ENCODE assay signal across 8 cellular contexts in the genomic region with DNA sequence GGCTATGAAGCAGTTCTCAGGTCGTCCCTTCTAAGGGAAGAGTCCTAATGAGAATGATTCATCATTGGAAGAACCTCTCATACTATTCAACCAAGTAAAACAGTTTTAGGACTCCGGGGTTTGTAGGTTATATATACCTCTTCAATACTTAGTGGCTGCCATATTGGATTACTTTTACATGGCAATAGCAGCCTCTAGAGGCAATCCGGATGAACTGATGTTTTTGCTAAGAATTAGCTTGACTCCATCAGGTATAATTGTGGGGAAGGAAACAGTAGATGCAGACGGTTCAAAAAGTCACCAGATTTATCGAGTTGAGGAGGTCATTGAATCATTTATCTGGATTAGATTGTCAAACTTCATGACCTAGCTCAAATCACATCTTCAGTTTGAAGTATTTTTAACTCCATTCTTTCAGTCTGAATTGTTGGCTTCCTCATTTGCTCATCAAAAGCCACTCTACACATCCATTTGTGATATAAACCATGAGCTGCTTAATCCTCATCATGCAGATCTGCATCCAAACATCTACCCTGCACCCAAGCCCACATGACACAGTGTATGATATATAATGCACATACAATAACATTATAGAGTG. TPM values are rescaled to one million over a fixed set of nuclear protein-coding genes. Genes with fewer than 3 reads are reported as not detected.
A peak's percentile ranks its signal among the peaks of the same experiment; 100 is the strongest.
DNase-seq lines count a peak whose midpoint lies in the region; ATAC-seq and TF ChIP-seq lines count a peak whose summit lies in the region.

No MANE protein-coding gene starts in this region.

- TF ChIP-seq POLR2A in upper lobe of left lung (IDR thresholded peaks at IDR 0.05), result no peak

- H3K4me1 ChIP-seq in upper lobe of left lung, result peaks cover 0 to 4% (median 1%) of the 10 kb centered on the region in 4 donors

- in situ Hi-C loops in brain microvascular endothelial cell (cut with HindIII; ENCODE audit: low pct_ligation_motif_present, low sequenced_read_pairs), result no loop called here

- H3K27me3 ChIP-seq in brain microvascular endothelial cell (replicated peaks) (no peaks in the 10 kb centered on the region), upper lobe of left lung (no peaks in the 10 kb centered on the region)

- TF ChIP-seq CTCF in brain microvascular endothelial cell (IDR thresholded peaks at IDR 0.05; ENCODE audit: low read depth, low read length, missing control alignments) (peak; percentile 74), upper lobe of left lung (IDR thresholded peaks at IDR 0.05) (peak; percentile 37 to 86 (median 66))

- H3K27ac ChIP-seq in brain microvascular endothelial cell (no peak overlapping the region), upper lobe of left lung (no peak overlapping the region)

- peak; percentile 97 for ATAC-seq in GM19372 (IDR thresholded peaks at IDR 0.05; ENCODE audit: low read depth, unreplicated experiment)
- peak; percentile 98 for ATAC-seq in HG03159 (IDR thresholded peaks at IDR 0.05; ENCODE audit: unreplicated experiment)
- peak; percentile 80 to 89 for ATAC-seq in upper lobe of left lung (ENCODE audit: low FRiP score in 2 of 2)

- no peak overlapping the region for H3K4me3 ChIP-seq in brain microvascular endothelial cell (ENCODE audit: low read depth, low read length)
- H3K4me3 ChIP-seq in upper lobe of left lung, result no peak overlapping the region

- no peaks in the 10 kb centered on the region for H3K36me3 ChIP-seq in brain microvascular endothelial cell (replicated peaks)
- H3K36me3 ChIP-seq in upper lobe of left lung, result no peaks in the 10 kb centered on the region

- H3K9me3 ChIP-seq in upper lobe of left lung, result no peaks in the 10 kb centered on the region

- WGBS in upper lobe of left lung, 2 donors, result 10 to 14% methylated on average over 5 of the region's 5 CpGs

- TF ChIP-seq EP300 in upper lobe of left lung (IDR thresholded peaks at IDR 0.05), result no peak

- DNase-seq in DMS53 treated with DMSO at 0.1 percent for 48 hours (lab: John Stamatoyannopoulos, UW; ENCODE audit: unreplicated experiment) (peak; percentile 53), NCI-H510A treated with DMSO at 0.1 percent for 48 hours (lab: John Stamatoyannopoulos, UW) (peak; percentile 63), brain microvascular endothelial cell (peak; percentile 64), kidney tubule cell (ENCODE audit: low spot score) (peak; percentile 78), upper lobe of left lung (no peak)
- DNase-seq in activated CD8-positive, alpha-beta memory T cell treated with anti-CD3 and anti-CD28 coated beads for 24 hours, result no peak

RNA-seq across cellular contexts. Expression of gene GUCY1B1, which starts 28.4 kb away (rescaled TPM):
- total RNA-seq in upper lobe of left lung, result 10 to 100 TPM in 3 of 6 donors, 1 to 10 TPM in 3; 8.1 to 24.1 (median 13.2) TPM

Comparison
In these comparisons a context has a peak if more than half of its experiments do, and no peak if none do; other contexts are left out.
1. DNase-seq: peak in DMS53 treated with DMSO at 0.1 percent for 48 hours (single experiment), NCI-H510A treated with DMSO at 0.1 percent for 48 hours (single experiment), brain microvascular endothelial cell (single experiment) and kidney tubule cell (single experiment); none in upper lobe of left lung (0 of 2) and activated CD8-positive, alpha-beta memory T cell treated with anti-CD3 and anti-CD28 coated beads for 24 hours (single experiment).
2. Peak in every context shown above with its lines, with median percentiles within 50 percentile points of each other: ATAC-seq.